Comparison of ENCODE assay signal across 8 cellular contexts in the genomic region with DNA sequence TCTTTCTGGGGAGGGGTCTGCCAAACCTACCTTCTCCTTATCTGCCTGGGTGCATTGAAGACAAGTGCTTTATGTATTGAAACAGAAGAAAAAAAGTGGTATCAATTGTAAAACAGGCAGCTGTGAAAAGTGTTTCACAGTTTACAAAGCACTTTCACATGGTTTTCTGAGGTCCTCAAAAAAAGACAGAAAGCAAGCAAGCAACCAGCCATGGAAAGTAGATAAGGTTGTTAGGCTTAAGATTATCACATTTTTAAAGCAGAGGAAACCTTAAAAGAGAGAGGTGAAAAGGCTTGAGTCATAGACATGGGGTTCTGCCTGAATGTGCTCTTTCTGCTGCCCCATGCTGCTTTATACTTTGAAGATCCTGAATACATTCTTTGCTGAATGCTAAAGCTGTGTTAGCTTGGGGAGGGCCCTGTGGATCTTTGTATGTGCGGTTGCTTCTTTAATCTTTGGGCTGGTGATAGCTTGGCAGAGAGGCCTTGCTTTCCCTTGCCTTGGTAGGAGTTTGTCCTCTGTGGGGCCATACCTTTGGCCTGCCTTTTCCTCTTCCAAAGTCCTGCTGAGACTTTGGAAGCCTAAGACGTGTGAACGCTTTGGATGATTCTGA. TPM values are rescaled to one million over a fixed set of nuclear protein-coding genes. Genes with fewer than 3 reads are reported as not detected.
A peak's percentile ranks its signal among the peaks of the same experiment; 100 is the strongest.
DNase-seq lines count a peak whose midpoint lies in the region; TF ChIP-seq lines count a peak whose summit lies in the region.

No MANE protein-coding gene starts in this region.

- no peak for TF ChIP-seq CTCF in liver (IDR thresholded peaks at IDR 0.05; ENCODE audit: low read depth, low read length, missing input control)
- no peak for TF ChIP-seq CTCF in type B pancreatic cell (conservative IDR thresholded peaks at IDR 0.05)

- peak overlapping the region in 2 of 3 donors; percentile 16 to 66 for H3K4me3 ChIP-seq in liver (ENCODE audit: low read depth in 1 of 3, low read length in 3 of 3)

- DNase-seq in activated naive CD4-positive, alpha-beta T cell treated with anti-CD3 and anti-CD28 coated beads for 36 hours, result peak; percentile 57
- no peak for DNase-seq in activated naive CD4-positive, alpha-beta T cell treated with Interleukin-2 at 50 U/mL for 16 hours
- DNase-seq in type B pancreatic cell (ENCODE audit: extremely low spot score, unreplicated experiment) (no peak), DMS153 treated with DMSO at 0.1 percent for 48 hours (lab: John Stamatoyannopoulos, UW; ENCODE audit: unreplicated experiment) (no peak), HK-2 (ENCODE audit: unreplicated experiment) (no peak)
- no peak for DNase-seq in activated CD8-positive, alpha-beta memory T cell treated with anti-CD3 and anti-CD28 coated beads, Interleukin-2, amount 50 U/mL, for 48 hours

- H3K9ac ChIP-seq in liver (ENCODE audit: low read depth in 1 of 2, low read length in 2 of 2), result peak overlapping the region; percentile 5 to 89

- peaks cover 0 to 5% (median 0%) of the 10 kb centered on the region in 4 donors for H3K36me3 ChIP-seq in liver (ENCODE audit: control insufficient read depth in 4 of 4, insufficient read depth in 3 of 4, low read depth in 1 of 4, low read length in 3 of 4)

- H3K36me3 Mint-ChIP-seq in activated naive CD4-positive, alpha-beta T cell treated with anti-CD3 and anti-CD28 coated beads for 36 hours (ENCODE audit: low read depth), result peaks cover 22% of the 10 kb centered on the region
- peaks cover 19% of the 10 kb centered on the region for H3K36me3 Mint-ChIP-seq in type B pancreatic cell

- peaks cover 60% of the 10 kb centered on the region for H3K4me1 Mint-ChIP-seq in activated naive CD4-positive, alpha-beta T cell treated with anti-CD3 and anti-CD28 coated beads for 36 hours (ENCODE audit: low read depth)
- H3K4me1 Mint-ChIP-seq in type B pancreatic cell (ENCODE audit: unreplicated experiment), result peaks cover 61% of the 10 kb centered on the region

- no peak for TF ChIP-seq RAD21 in liver (IDR thresholded peaks at IDR 0.05)

- peak overlapping the region; percentile 95 for H3K4me3 Mint-ChIP-seq in activated naive CD4-positive, alpha-beta T cell treated with anti-CD3 and anti-CD28 coated beads for 36 hours
- H3K4me3 Mint-ChIP-seq in type B pancreatic cell, result peak overlapping the region; percentile 97

- H3K9me3 ChIP-seq in liver (ENCODE audit: control insufficient read depth in 4 of 4, low read length in 3 of 4), result no peaks in the 10 kb centered on the region

- H3K27me3 Mint-ChIP-seq in activated naive CD4-positive, alpha-beta T cell treated with anti-CD3 and anti-CD28 coated beads for 36 hours (ENCODE audit: low read depth), result peaks cover 15% of the 10 kb centered on the region
- peaks cover 8% of the 10 kb centered on the region for H3K27me3 Mint-ChIP-seq in type B pancreatic cell

- no peaks in the 10 kb centered on the region for H3K9me3 Mint-ChIP-seq in activated naive CD4-positive, alpha-beta T cell treated with anti-CD3 and anti-CD28 coated beads for 36 hours
- H3K9me3 Mint-ChIP-seq in type B pancreatic cell, result no peaks in the 10 kb centered on the region

- peaks cover 15 to 45% (median 27%) of the 10 kb centered on the region in 4 donors for H3K4me1 ChIP-seq in liver (ENCODE audit: control insufficient read depth in 4 of 4, insufficient read depth in 4 of 4, low read length in 3 of 4)

- WGBS in liver, result 36% methylated on average over 3 of the region's 3 CpGs

- intact Hi-C loops in activated naive CD4-positive, alpha-beta T cell treated with anti-CD3 and anti-CD28 coated beads for 36 hours (cut with micrococcal nuclease), result loop anchor here (1.0 to 5.0 kb wide), 8 partner anchors 8 to 769 kb away; no protein-coding TSS in a partner anchor

- H3K27me3 ChIP-seq in liver (ENCODE audit: control insufficient read depth in 4 of 4, insufficient read depth in 4 of 4, low read length in 3 of 4), result no peaks in the 10 kb centered on the region

- peak overlapping the region; percentile 72 for H3K27ac ChIP-seq in angular gyrus (ENCODE audit: low read depth, low read length)
- H3K27ac ChIP-seq in liver (ENCODE audit: low read depth in 1 of 2, low read length in 2 of 2), result peak overlapping the region; percentile 14 to 47

- H3K27ac Mint-ChIP-seq in activated naive CD4-positive, alpha-beta T cell treated with anti-CD3 and anti-CD28 coated beads for 36 hours, result peak overlapping the region; percentile 91
- H3K27ac Mint-ChIP-seq in type B pancreatic cell, result peak overlapping the region; percentile 89

- CTCF ChIA-PET in activated naive CD4-positive, alpha-beta T cell treated with anti-CD3 and anti-CD28 coated beads for 36 hours (lab: Charles Lee), result interaction anchor here (1.5 to 4.4 kb wide), 5 partner anchors 12 to 33 kb away, joined by 5 to 21 read pairs (median 13); no protein-coding TSS in a partner anchor

TF ChIP-seq in liver, 16 proteins besides CTCF, POLR2A, EP300 and RAD21:
- no peak for TF ChIP-seq HNF4A (conservative IDR thresholded peaks at IDR 0.05)
- TF ChIP-seq, protein P1, sequence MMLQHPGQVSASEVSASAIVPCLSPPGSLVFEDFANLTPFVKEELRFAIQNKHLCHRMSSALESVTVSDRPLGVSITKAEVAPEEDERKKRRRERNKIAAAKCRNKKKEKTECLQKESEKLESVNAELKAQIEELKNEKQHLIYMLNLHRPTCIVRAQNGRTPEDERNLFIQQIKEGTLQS (IDR thresholded peaks at IDR 0.05), result no peak
- TF ChIP-seq, protein P2, sequence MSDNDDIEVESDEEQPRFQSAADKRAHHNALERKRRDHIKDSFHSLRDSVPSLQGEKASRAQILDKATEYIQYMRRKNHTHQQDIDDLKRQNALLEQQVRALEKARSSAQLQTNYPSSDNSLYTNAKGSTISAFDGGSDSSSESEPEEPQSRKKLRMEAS (IDR thresholded peaks at IDR 0.05), result no peak
- TF ChIP-seq, protein P3, sequence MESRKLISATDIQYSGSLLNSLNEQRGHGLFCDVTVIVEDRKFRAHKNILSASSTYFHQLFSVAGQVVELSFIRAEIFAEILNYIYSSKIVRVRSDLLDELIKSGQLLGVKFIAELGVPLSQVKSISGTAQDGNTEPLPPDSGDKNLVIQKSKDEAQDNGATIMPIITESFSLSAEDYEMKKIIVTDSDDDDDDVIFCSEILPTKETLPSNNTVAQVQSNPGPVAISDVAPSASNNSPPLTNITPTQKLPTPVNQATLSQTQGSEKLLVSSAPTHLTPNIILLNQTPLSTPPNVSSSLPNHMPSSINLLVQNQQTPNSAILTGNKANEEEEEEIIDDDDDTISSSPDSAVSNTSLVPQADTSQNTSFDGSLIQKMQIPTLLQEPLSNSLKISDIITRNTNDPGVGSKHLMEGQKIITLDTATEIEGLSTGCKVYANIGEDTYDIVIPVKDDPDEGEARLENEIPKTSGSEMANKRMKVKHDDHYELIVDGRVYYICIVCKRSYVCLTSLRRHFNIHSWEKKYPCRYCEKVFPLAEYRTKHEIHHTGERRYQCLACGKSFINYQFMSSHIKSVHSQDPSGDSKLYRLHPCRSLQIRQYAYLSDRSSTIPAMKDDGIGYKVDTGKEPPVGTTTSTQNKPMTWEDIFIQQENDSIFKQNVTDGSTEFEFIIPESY (IDR thresholded peaks at IDR 0.05), result no peak
- TF ChIP-seq SP1 (IDR thresholded peaks at IDR 0.05), result no peak
- no peak for TF ChIP-seq NR2F2 (IDR thresholded peaks at IDR 0.05)
- TF ChIP-seq YY1 (IDR thresholded peaks at IDR 0.05), result no peak

RNA-seq across cellular contexts. Expression of a gene that starts 2.6 kb away (rescaled TPM):
- 10 to 100 TPM; 35.1 to 39.2 TPM for total RNA-seq in activated naive CD4-positive, alpha-beta T cell treated with anti-CD3 and anti-CD28 coated beads for 36 hours
- total RNA-seq in liver (10 to 100 TPM in 1 of 2 donors, 1 to 10 TPM in 1; 4.0 to 12.2 TPM), type B pancreatic cell (ENCODE audit: low replicate concordance) (52.0 and 59.0 TPM in 2 replicates)
- polyA plus RNA-seq in liver, result 1 to 10 TPM; 5.2 to 5.7 TPM
